ENCODE assay signal across 8 cellular contexts in the genomic region with DNA sequence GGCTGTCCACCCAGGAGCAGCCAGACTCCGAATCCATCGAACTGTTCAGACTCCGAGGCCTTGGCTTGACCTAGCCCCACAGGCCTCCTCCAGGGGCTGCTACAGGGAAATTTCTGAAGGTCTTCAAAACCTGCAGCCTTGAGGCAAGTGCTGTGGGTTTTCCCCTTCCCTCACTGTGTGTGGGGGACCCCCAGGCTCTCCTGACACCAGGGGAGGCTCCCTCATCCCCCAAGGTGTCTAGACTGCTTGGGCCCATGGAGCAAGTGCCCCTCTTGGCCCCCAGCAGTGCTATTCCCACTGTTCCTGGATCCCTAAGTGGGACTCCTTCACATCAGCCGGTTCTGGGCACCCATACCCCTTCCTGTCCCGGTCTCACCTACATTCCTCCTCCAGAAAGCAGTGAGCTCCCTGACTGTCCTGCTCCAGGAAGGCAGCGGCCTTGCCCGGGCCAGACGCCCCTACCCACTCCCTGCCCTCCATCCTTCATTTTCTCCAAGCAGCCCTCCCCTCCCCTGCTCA. TPM values are rescaled to one million over a fixed set of nuclear protein-coding genes. Genes with fewer than 3 reads are reported as not detected.
DNase-seq lines count a peak whose midpoint lies in the region; ATAC-seq and TF ChIP-seq lines count a peak whose summit lies in the region.

No MANE protein-coding gene starts in this region.

- no peak overlapping the region for H3K27ac Mint-ChIP-seq in T-helper 17 cell

- peak overlapping the region; percentile 87 for H3K4me3 Mint-ChIP-seq in T-helper 17 cell

- H3K36me3 Mint-ChIP-seq in T-helper 17 cell (ENCODE audit: low read depth), result no peaks in the 10 kb centered on the region

- H3K4me3 ChIP-seq in GM08714 (ENCODE audit: low read length) (peak overlapping the region; percentile 65; the same call in 1 of the 2 replicates), fibroblast of the aortic adventitia (ENCODE audit: low read depth, low read length) (peak overlapping the region; percentile 72), retinal pigment epithelial cell (ENCODE audit: low read length) (peak overlapping the region; percentile 48)

- no peaks in the 10 kb centered on the region for H3K27me3 Mint-ChIP-seq in T-helper 17 cell

- ATAC-seq in T-helper 17 cell (peak; percentile 6), GM18868 (IDR thresholded peaks at IDR 0.05; ENCODE audit: unreplicated experiment) (no peak), HG02973 (IDR thresholded peaks at IDR 0.05; ENCODE audit: unreplicated experiment) (no peak)

- H3K4me1 Mint-ChIP-seq in T-helper 17 cell, result peaks cover 13% of the 10 kb centered on the region

- TF ChIP-seq POLR2A in erythroblast (IDR thresholded peaks at IDR 0.05; ENCODE audit: low read length), result no peak

- DNase-seq in T-helper 17 cell (no peak), fibroblast of the aortic adventitia (ENCODE audit: low read depth) (no peak), retinal pigment epithelial cell (ENCODE audit: low read depth) (no peak), erythroblast (lab: John Stamatoyannopoulos, UW) (no peak), GDM1 (lab: John Stamatoyannopoulos, UW) (no peak)

- TF ChIP-seq CTCF in fibroblast of the aortic adventitia (IDR thresholded peaks at IDR 0.05; ENCODE audit: insufficient read depth, low read length), result no peak
- no peak for TF ChIP-seq CTCF in retinal pigment epithelial cell (conservative IDR thresholded peaks at IDR 0.05; ENCODE audit: low read depth, low read length)

- no peaks in the 10 kb centered on the region for H3K9me3 ChIP-seq in T-helper 17 cell (ENCODE audit: control insufficient read depth, low read length, poor library complexity, severe bottlenecking)

RNA-seq across cellular contexts. Expression of gene PAQR7, which starts 0.8 kb away (rescaled TPM):
- total RNA-seq in T-helper 17 cell (1 to 10 TPM; 1.4 to 2.6 TPM), fibroblast of the aortic adventitia (ENCODE audit: low replicate concordance) (2.8 and 6.9 TPM in 2 replicates)

RNA-seq across cellular contexts. Expression of gene AUNIP, which starts 15.4 kb away (rescaled TPM):
- total RNA-seq in T-helper 17 cell, result under 1 TPM in 1 of 2 donors, not detected in 1; 0.31 TPM
- total RNA-seq in fibroblast of the aortic adventitia (ENCODE audit: low replicate concordance), result 4.8 TPM in 1 of 2 replicates, not detected in the other

RNA-seq across cellular contexts. Expression of gene STMN1, which starts 31.5 kb away (rescaled TPM):
- total RNA-seq in T-helper 17 cell, result 10 to 100 TPM in 1 of 2 donors, 1 to 10 TPM in 1; 9.3 to 13.8 TPM
- total RNA-seq in fibroblast of the aortic adventitia (ENCODE audit: low replicate concordance), result 89.5 and 137 TPM in 2 replicates

RNA-seq across cellular contexts. Expression of gene MTFR1L, which starts 54.9 kb away (rescaled TPM):
- 10 to 100 TPM; 30.4 to 37.4 TPM for total RNA-seq in T-helper 17 cell
- 44.6 and 164 TPM in 2 replicates for total RNA-seq in fibroblast of the aortic adventitia (ENCODE audit: low replicate concordance)
